ENCODE assay signal across 20 cellular contexts in the genomic region with DNA sequence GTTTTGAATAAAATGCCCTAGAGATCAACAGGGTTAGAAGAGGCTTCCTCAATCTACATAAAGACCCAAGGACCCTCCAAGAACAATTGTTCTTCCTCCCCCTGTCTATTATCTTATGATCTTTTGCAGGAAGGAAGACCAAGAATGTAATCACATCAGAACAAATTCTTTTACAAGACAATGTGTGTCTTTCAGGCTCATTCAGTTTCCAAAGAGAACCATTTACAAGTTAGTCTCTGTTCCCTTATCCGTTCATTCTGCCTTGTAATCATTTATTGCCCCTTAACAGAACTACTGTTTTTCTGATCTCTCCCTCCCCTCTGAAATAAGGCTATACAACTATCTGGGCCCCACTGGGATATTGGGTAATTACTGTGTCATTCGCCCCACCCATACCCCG. TPM values are rescaled to one million over a fixed set of nuclear protein-coding genes. Genes with fewer than 3 reads are reported as not detected.
DNase-seq lines count a peak whose midpoint lies in the region; ATAC-seq and TF ChIP-seq lines count a peak whose summit lies in the region.
"Had no signal": no experiment of that assay in that cellular context is flagged by ENCODE, and none has a peak within 500 bp of the region (broad histone marks: within the 10 kb centered on the region; RNA-seq: fewer than 3 reads in every experiment).

No MANE protein-coding gene starts in this region.

- H3K27me3 ChIP-seq in parathyroid adenoma (ENCODE audit: control insufficient read depth, insufficient read depth, low read length) (no peaks in the 10 kb centered on the region), H7 (ENCODE audit: control insufficient read depth, insufficient read depth, low read length) (no peaks in the 10 kb centered on the region)
- H3K27me3 ChIP-seq: adrenal gland; BLaER1 treated with 17β-estradiol and CSF1 and Interleukin-3, amounts not matched to agents 10 nM and 100 nM; heart left ventricle had no signal

- DNase-seq in WTC11 (ENCODE audit: low spot score) (no peak), H7 (no peak), NCI-H2227 treated with DMSO at 0.1 percent for 48 hours (lab: John Stamatoyannopoulos, UW) (no peak)
- DNase-seq: activated CD4-positive, alpha-beta T cell treated with anti-CD3 and anti-CD28 coated beads, Interleukin-2, amount 10 ng/mL, durations not matched to agents 7 days and 5 days; activated CD8-positive, alpha-beta memory T cell treated with anti-CD3 and anti-CD28 coated beads, Interleukin-2, amount 10 ng/mL, durations not matched to agents 7 days and 5 days; activated naive CD4-positive, alpha-beta T cell treated with Interleukin-2 at 50 U/mL for 16 hours; activated T-cell treated with anti-CD3 and anti-CD28 coated beads, Interleukin-2, amount 50 U/mL, for 72 hours; adrenal gland; cortex of kidney; EL; heart left ventricle; Karpas-422; left cardiac atrium; NCI-H526 treated with DMSO at 0.1 percent for 48 hours; nucleus accumbens had no signal

- no peaks in the 10 kb centered on the region for H3K9me3 ChIP-seq in HEK293 (ENCODE audit: control insufficient read depth, insufficient read depth, low read depth, low read length)
- no peaks in the 10 kb centered on the region for H3K9me3 ChIP-seq in parathyroid adenoma (ENCODE audit: control insufficient read depth, low read length)
- H3K9me3 ChIP-seq: adrenal gland; BLaER1 treated with 17β-estradiol and CSF1 and Interleukin-3, amounts not matched to agents 10 nM and 100 nM; heart left ventricle had no signal

- no peaks in the 10 kb centered on the region for H3K9me3 Mint-ChIP-seq in WTC11
- H3K9me3 Mint-ChIP-seq: activated CD4-positive, alpha-beta T cell treated with anti-CD3 and anti-CD28 coated beads, Interleukin-2, amount 10 ng/mL, durations not matched to agents 7 days and 5 days; activated T-cell treated with anti-CD3 and anti-CD28 coated beads, Interleukin-2, amount 50 U/mL, for 72 hours had no signal

- peak overlapping the region; percentile 14 for H2AFZ ChIP-seq in parathyroid adenoma

- H3K27me3 Mint-ChIP-seq in WTC11 (ENCODE audit: low read depth) = no peaks in the 10 kb centered on the region

- no peaks in the 10 kb centered on the region for H3K79me2 ChIP-seq in parathyroid adenoma

- H3K4me3 Mint-ChIP-seq in WTC11 = peak overlapping the region; percentile 20
- H3K4me3 Mint-ChIP-seq: activated CD4-positive, alpha-beta T cell treated with anti-CD3 and anti-CD28 coated beads, Interleukin-2, amount 10 ng/mL, durations not matched to agents 7 days and 5 days; activated CD8-positive, alpha-beta memory T cell treated with anti-CD3 and anti-CD28 coated beads, Interleukin-2, amount 10 ng/mL, durations not matched to agents 7 days and 5 days had no signal

- H3K4me3 ChIP-seq in HEK293 (ENCODE audit: low read depth, low read length) = no peak overlapping the region
- H3K4me3 ChIP-seq in parathyroid adenoma (ENCODE audit: low read depth, low read length) = no peak overlapping the region
- H3K4me3 ChIP-seq in H7 (ENCODE audit: insufficient read depth, low read depth, low read length) = no peak overlapping the region
- H3K4me3 ChIP-seq: adrenal gland; BLaER1 treated with 17β-estradiol and CSF1 and Interleukin-3, amounts not matched to agents 10 nM and 100 nM; heart left ventricle had no signal

- CTCF ChIA-PET in HEK293 (lab: Yijun Ruan, JAX) (interaction anchor here (0.6 kb wide), 1 partner anchor 33 kb away, joined by 3 read pairs; no protein-coding TSS in a partner anchor), WTC11 (lab: Charles Lee) (no interaction called here)

- H3K36me3 Mint-ChIP-seq in WTC11 = no peaks in the 10 kb centered on the region
- H3K36me3 Mint-ChIP-seq: activated CD8-positive, alpha-beta memory T cell treated with anti-CD3 and anti-CD28 coated beads, Interleukin-2, amount 10 ng/mL, durations not matched to agents 7 days and 5 days had no signal

- H3K4me1 ChIP-seq in HEK293 (ENCODE audit: control insufficient read depth, insufficient read depth, low read length) = no peaks in the 10 kb centered on the region
- peaks cover 10% of the 10 kb centered on the region for H3K4me1 ChIP-seq in parathyroid adenoma
- H3K4me1 ChIP-seq: adrenal gland had no signal

- ATAC-seq in WTC11 (peak; percentile 27), esophagus mucosa (peak; percentile 34), HG03378 (IDR thresholded peaks at IDR 0.05; ENCODE audit: unreplicated experiment) (no peak)
- ATAC-seq: activated CD8-positive, alpha-beta memory T cell treated with anti-CD3 and anti-CD28 coated beads, Interleukin-2, amount 10 ng/mL, durations not matched to agents 7 days and 5 days; heart left ventricle; left cardiac atrium had no signal

- H3K36me3 ChIP-seq in HEK293 (ENCODE audit: control insufficient read depth in 2 of 2, insufficient read depth in 1 of 2, low read length in 2 of 2) = no peaks in the 10 kb centered on the region
- no peaks in the 10 kb centered on the region for H3K36me3 ChIP-seq in parathyroid adenoma (ENCODE audit: control insufficient read depth, insufficient read depth, low read length)
- H3K36me3 ChIP-seq in H7 (replicated peaks; ENCODE audit: control insufficient read depth, insufficient read depth, low read length) = no peaks in the 10 kb centered on the region
- H3K36me3 ChIP-seq: adrenal gland; BLaER1 treated with 17β-estradiol and CSF1 and Interleukin-3, amounts not matched to agents 10 nM and 100 nM; heart left ventricle had no signal

- peak overlapping the region; percentile 91 for H3K27ac Mint-ChIP-seq in WTC11
- H3K27ac Mint-ChIP-seq: activated CD4-positive, alpha-beta T cell treated with anti-CD3 and anti-CD28 coated beads, Interleukin-2, amount 10 ng/mL, durations not matched to agents 7 days and 5 days; activated CD8-positive, alpha-beta memory T cell treated with anti-CD3 and anti-CD28 coated beads, Interleukin-2, amount 10 ng/mL, durations not matched to agents 7 days and 5 days; activated T-cell treated with anti-CD3 and anti-CD28 coated beads, Interleukin-2, amount 50 U/mL, for 72 hours had no signal

- no peak for TF ChIP-seq CTCF in HEK293 (tag by site-specific recombination; IDR thresholded peaks at IDR 0.05)
- no peak for TF ChIP-seq CTCF in WTC11 (IDR thresholded peaks at IDR 0.05)
- no peak for TF ChIP-seq CTCF in parathyroid adenoma (IDR thresholded peaks at IDR 0.05)

- H3K27ac ChIP-seq in HEK293 (ENCODE audit: extremely low read depth, low read depth, low read length) = no peak overlapping the region
- no peak overlapping the region for H3K27ac ChIP-seq in parathyroid adenoma
- H3K27ac ChIP-seq: adrenal gland; BLaER1 treated with 17β-estradiol and CSF1 and Interleukin-3, amounts not matched to agents 10 nM and 100 nM; heart left ventricle had no signal

- H3K4me1 Mint-ChIP-seq in WTC11 = peaks cover 46% of the 10 kb centered on the region

- no peak overlapping the region for H3K4me2 ChIP-seq in parathyroid adenoma (ENCODE audit: low read length)

- POLR2A ChIA-PET in HEK293 (lab: Yijun Ruan, JAX) = no interaction called here
- POLR2A ChIA-PET in WTC11 (lab: Charles Lee) = no interaction called here

- no peak overlapping the region for H3K9ac ChIP-seq in parathyroid adenoma
- H3K9ac ChIP-seq: BLaER1 treated with 17β-estradiol and CSF1 and Interleukin-3, amounts not matched to agents 10 nM and 100 nM had no signal

TF ChIP-seq in HEK293, 187 proteins besides CTCF, POLR2A, EP300 and RAD21:
- TF ChIP-seq SP7 (tag by site-specific recombination; IDR thresholded peaks at IDR 0.05) = no peak
- TF ChIP-seq, protein P1, sequence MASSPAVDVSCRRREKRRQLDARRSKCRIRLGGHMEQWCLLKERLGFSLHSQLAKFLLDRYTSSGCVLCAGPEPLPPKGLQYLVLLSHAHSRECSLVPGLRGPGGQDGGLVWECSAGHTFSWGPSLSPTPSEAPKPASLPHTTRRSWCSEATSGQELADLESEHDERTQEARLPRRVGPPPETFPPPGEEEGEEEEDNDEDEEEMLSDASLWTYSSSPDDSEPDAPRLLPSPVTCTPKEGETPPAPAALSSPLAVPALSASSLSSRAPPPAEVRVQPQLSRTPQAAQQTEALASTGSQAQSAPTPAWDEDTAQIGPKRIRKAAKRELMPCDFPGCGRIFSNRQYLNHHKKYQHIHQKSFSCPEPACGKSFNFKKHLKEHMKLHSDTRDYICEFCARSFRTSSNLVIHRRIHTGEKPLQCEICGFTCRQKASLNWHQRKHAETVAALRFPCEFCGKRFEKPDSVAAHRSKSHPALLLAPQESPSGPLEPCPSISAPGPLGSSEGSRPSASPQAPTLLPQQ (tag by site-specific recombination; IDR thresholded peaks at IDR 0.05) = peak; percentile 18; the same call in 1 of the 2 replicates
- TF ChIP-seq ZNF549 (tag by site-specific recombination; IDR thresholded peaks at IDR 0.05) = no peak
TF ChIP-seq in HEK293: peak in this region for 1.

TF ChIP-seq in WTC11, 78 proteins besides CTCF, POLR2A, EP300 and RAD21:
- TF ChIP-seq TP53 (CRISPR knock-in tag; IDR thresholded peaks at IDR 0.05) (no peak), TEAD4 (CRISPR knock-in tag; IDR thresholded peaks at IDR 0.05) (no peak), ZNF138 (CRISPR knock-in tag; conservative IDR thresholded peaks at IDR 0.05) (no peak), TCF7 (CRISPR knock-in tag; IDR thresholded peaks at IDR 0.05; ENCODE audit: low read depth) (no peak)
- TF ChIP-seq, protein P2, sequence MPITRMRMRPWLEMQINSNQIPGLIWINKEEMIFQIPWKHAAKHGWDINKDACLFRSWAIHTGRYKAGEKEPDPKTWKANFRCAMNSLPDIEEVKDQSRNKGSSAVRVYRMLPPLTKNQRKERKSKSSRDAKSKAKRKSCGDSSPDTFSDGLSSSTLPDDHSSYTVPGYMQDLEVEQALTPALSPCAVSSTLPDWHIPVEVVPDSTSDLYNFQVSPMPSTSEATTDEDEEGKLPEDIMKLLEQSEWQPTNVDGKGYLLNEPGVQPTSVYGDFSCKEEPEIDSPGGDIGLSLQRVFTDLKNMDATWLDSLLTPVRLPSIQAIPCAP (CRISPR knock-in tag; IDR thresholded peaks at IDR 0.05) = no peak

RNA-seq across cellular contexts. Expression of a gene that starts 5.6 kb away (rescaled TPM):
- total RNA-seq in WTC11 (2021) (106 to 121 TPM (median 106 TPM) in 3 replicates), esophagus mucosa (65.5 TPM)
- total RNA-seq in H7 (2014; rRNA removed; shearing (Covaris generic)) = 80.5 and 108 TPM in 2 replicates
